Comparison of ENCODE assay signal across 27 cellular contexts in genomic region chr18:11775436-11775835, GRCh38.
"Had no signal": no experiment of that assay in that cellular context is flagged by ENCODE, and none has a peak within 500 bp of the region (broad histone marks: within the 10 kb centered on the region; RNA-seq: fewer than 3 reads in every experiment).

No MANE protein-coding gene starts in this region.

- H3K4me3 Mint-ChIP-seq: immature natural killer cell; mesothelial cell of epicardium; naive B cell; natural killer cell; stimulated activated memory B cell treated with anti-CD40 and anti-IgM and Interleukin-4, amounts not matched to agents 10 μg/mL and 1 μg/mL and 100 μg/mL, for 72 hours; stimulated activated naive CD8-positive, alpha-beta T cell treated with anti-CD3 and anti-CD28 coated beads, Interleukin-15, amount 100 ng/mL, for 72 hours; type B pancreatic cell had no signal

- H3K36me3 ChIP-seq: left lung, lower lobe of right lung, ovary, right atrium auricular region, right lobe of liver, uterus had no signal

- H3K27me3 ChIP-seq: left lung, ovary, right atrium auricular region, right lobe of liver, tibial nerve, uterus had no signal

- H3K4me3 ChIP-seq: left lung, lower lobe of right lung, ovary, right atrium auricular region, right lobe of liver, smooth muscle cell, tibial nerve, uterus had no signal

- H3K27me3 Mint-ChIP-seq: progenitor cell of endocrine pancreas, type B pancreatic cell had no signal

- H3K36me3 Mint-ChIP-seq: mesothelial cell of epicardium; naive B cell; natural killer cell; stimulated activated memory B cell treated with anti-CD40 and anti-IgM and Interleukin-4, amounts not matched to agents 10 μg/mL and 1 μg/mL and 100 μg/mL, for 72 hours; type B pancreatic cell had no signal

- H3K27ac Mint-ChIP-seq: immature natural killer cell; mesothelial cell of epicardium; natural killer cell; progenitor cell of endocrine pancreas; stimulated activated memory B cell treated with anti-CD40 and anti-IgM and Interleukin-4, amounts not matched to agents 10 μg/mL and 1 μg/mL and 100 μg/mL, for 72 hours; stimulated activated naive CD8-positive, alpha-beta T cell treated with anti-CD3 and anti-CD28 coated beads, Interleukin-15, amount 100 ng/mL, for 72 hours; type B pancreatic cell had no signal

- H3K4me1 Mint-ChIP-seq: immature natural killer cell; mesothelial cell of epicardium; naive B cell; natural killer cell; stimulated activated memory B cell treated with anti-CD40 and anti-IgM and Interleukin-4, amounts not matched to agents 10 μg/mL and 1 μg/mL and 100 μg/mL, for 72 hours; stimulated activated naive CD8-positive, alpha-beta T cell treated with anti-CD3 and anti-CD28 coated beads, Interleukin-15, amount 100 ng/mL, for 72 hours had no signal

- H3K9me3 Mint-ChIP-seq: mesothelial cell of epicardium; naive B cell; natural killer cell; stimulated activated memory B cell treated with anti-CD40 and anti-IgM and Interleukin-4, amounts not matched to agents 10 μg/mL and 1 μg/mL and 100 μg/mL, for 72 hours; stimulated activated naive CD8-positive, alpha-beta T cell treated with anti-CD3 and anti-CD28 coated beads, Interleukin-15, amount 100 ng/mL, for 72 hours; type B pancreatic cell had no signal

- ATAC-seq: left colon; left lung; lower lobe of right lung; natural killer cell; right lobe of liver; stimulated activated memory B cell treated with anti-CD40 and anti-IgM and Interleukin-4, amounts not matched to agents 10 μg/mL and 1 μg/mL and 100 μg/mL, for 72 hours; stimulated activated naive CD8-positive, alpha-beta T cell treated with anti-CD3 and anti-CD28 coated beads, Interleukin-15, amount 100 ng/mL, for 72 hours had no signal

- DNase-seq: hypothalamus; immature natural killer cell; kidney; left colon; left lung; lower lobe of right lung; mammary epithelial cell; mesenchymal stem cell; naive B cell; natural killer cell; ovary; right lobe of liver; stimulated activated CD4-positive, alpha-beta T cell treated with anti-CD3 and anti-CD28 coated beads, Interleukin-1b, Interleukin-23, amount 100 ng/mL, for 48 hours; stimulated activated CD4-positive, alpha-beta T cell treated with anti-CD3 and anti-CD28 coated beads, Interleukin-2, amount 100 ng/mL, for 48 hours; stimulated activated CD4-positive, alpha-beta T cell treated with anti-CD3 and anti-CD28 coated beads, Interleukin-4, amount 100 ng/mL, for 4 hours; stimulated activated CD8-positive, alpha-beta memory T cell treated with anti-CD3 and anti-CD28 coated beads, Interleukin-4, amount 100 ng/mL, for 48 hours; stimulated activated naive CD4-positive, alpha-beta T cell treated with Interleukin-2 at 50 U/mL for 16 hours; stimulated activated naive CD8-positive, alpha-beta T cell treated with anti-CD3 and anti-CD28 coated beads, Interleukin-15, amount 100 ng/mL, for 72 hours; substantia nigra; uterus had no signal

- H3K27ac ChIP-seq: left lung, lower lobe of right lung, ovary, right atrium auricular region, right lobe of liver, tibial nerve, uterus had no signal

- H3K9me3 ChIP-seq: left lung, lower lobe of right lung, ovary, right atrium auricular region, right lobe of liver, tibial nerve, uterus had no signal

- H3K4me1 ChIP-seq: left lung, lower lobe of right lung, right atrium auricular region, right lobe of liver, tibial nerve, uterus had no signal
